Comparison of ENCODE assay signal across 28 cellular contexts in genomic region chr13:104289400-104289799, GRCh38.
"Had no signal": no experiment of that assay in that cellular context is flagged by ENCODE, and none has a peak within 500 bp of the region (broad histone marks: within the 10 kb centered on the region; RNA-seq: fewer than 3 reads in every experiment).

No MANE protein-coding gene starts in this region.

- ATAC-seq: activated T-helper 17 cell treated with anti-CD3 and anti-CD28 coated beads, Interleukin-2, amount 50 U/mL, for 72 hours; K562 had no signal

- H3K27ac ChIP-seq: VCaP had no signal

- DNase-seq: activated CD4-positive, alpha-beta memory T cell treated with anti-CD3 and anti-CD28 coated beads for 36 hours; activated CD4-positive, alpha-beta T cell treated with anti-CD3 and anti-CD28 coated beads, Interleukin-2, amount 10 ng/mL, durations not matched to agents 7 days and 5 days; activated CD4-positive, CD25-positive, alpha-beta regulatory T cell; activated CD8-positive, alpha-beta memory T cell treated with anti-CD3 and anti-CD28 coated beads for 24 hours; activated gamma-delta T cell; activated naive CD4-positive, alpha-beta T cell treated with anti-CD3 and anti-CD28 coated beads for 36 hours; activated T-cell treated with anti-CD3 and anti-CD28 coated beads, Interleukin-2, amount 50 U/mL, for 48 hours; amygdala; Kasumi-1; MV-4-11; NCI-H1092 treated with DMSO at 0.1 percent for 48 hours; NCI-H1417 treated with DMSO at 0.1 percent for 48 hours; NCI-H1694; NCI-H2029; NCI-H2107; NCI-H2171 treated with DMSO at 0.1 percent for 48 hours; NCI-H226; NCI-H510A treated with DMSO at 0.1 percent for 48 hours; NCI-H69; NK-92 treated with Interleukin-12 subunit alpha and Interleukin-12 subunit beta, amount 100 ng/mL, for 24 hours; SIG-M5; T-helper 2 cell; T1000 had no signal

- H3K4me1 Mint-ChIP-seq: activated CD4-positive, alpha-beta T cell treated with anti-CD3 and anti-CD28 coated beads, Interleukin-2, amount 10 ng/mL, durations not matched to agents 7 days and 5 days; activated T-helper 17 cell treated with anti-CD3 and anti-CD28 coated beads, Interleukin-2, amount 50 U/mL, for 72 hours; central memory CD8-positive, alpha-beta T cell had no signal

- H3K4me3 ChIP-seq: K562 had no signal

- H3K27me3 Mint-ChIP-seq: activated CD4-positive, alpha-beta memory T cell treated with anti-CD3 and anti-CD28 coated beads for 36 hours; activated CD4-positive, alpha-beta T cell treated with anti-CD3 and anti-CD28 coated beads, Interleukin-2, amount 10 ng/mL, durations not matched to agents 7 days and 5 days; activated naive CD8-positive, alpha-beta T cell; activated T-helper 17 cell treated with anti-CD3 and anti-CD28 coated beads, Interleukin-2, amount 50 U/mL, for 72 hours; central memory CD8-positive, alpha-beta T cell had no signal

- H3K36me3 Mint-ChIP-seq: activated CD4-positive, alpha-beta memory T cell treated with anti-CD3 and anti-CD28 coated beads for 36 hours; activated naive CD8-positive, alpha-beta T cell had no signal

- H3K9me3 Mint-ChIP-seq: activated CD4-positive, alpha-beta memory T cell treated with anti-CD3 and anti-CD28 coated beads for 36 hours; activated CD4-positive, alpha-beta T cell treated with anti-CD3 and anti-CD28 coated beads, Interleukin-2, amount 10 ng/mL, durations not matched to agents 7 days and 5 days; activated naive CD4-positive, alpha-beta T cell treated with anti-CD3 and anti-CD28 coated beads for 36 hours had no signal

- H3K27ac Mint-ChIP-seq: activated CD4-positive, alpha-beta memory T cell treated with anti-CD3 and anti-CD28 coated beads for 36 hours; activated CD4-positive, alpha-beta T cell treated with anti-CD3 and anti-CD28 coated beads, Interleukin-2, amount 10 ng/mL, durations not matched to agents 7 days and 5 days; activated naive CD4-positive, alpha-beta T cell treated with anti-CD3 and anti-CD28 coated beads for 36 hours; activated naive CD8-positive, alpha-beta T cell; activated T-helper 17 cell treated with anti-CD3 and anti-CD28 coated beads, Interleukin-2, amount 50 U/mL, for 72 hours had no signal

- H3K4me3 Mint-ChIP-seq: activated CD4-positive, alpha-beta memory T cell treated with anti-CD3 and anti-CD28 coated beads for 36 hours; activated CD4-positive, alpha-beta T cell treated with anti-CD3 and anti-CD28 coated beads, Interleukin-2, amount 10 ng/mL, durations not matched to agents 7 days and 5 days; activated naive CD4-positive, alpha-beta T cell treated with anti-CD3 and anti-CD28 coated beads for 36 hours; activated naive CD8-positive, alpha-beta T cell; activated T-helper 17 cell treated with anti-CD3 and anti-CD28 coated beads, Interleukin-2, amount 50 U/mL, for 72 hours; central memory CD8-positive, alpha-beta T cell had no signal
